ENCODE assay signal across 24 cellular contexts in the genomic region with DNA sequence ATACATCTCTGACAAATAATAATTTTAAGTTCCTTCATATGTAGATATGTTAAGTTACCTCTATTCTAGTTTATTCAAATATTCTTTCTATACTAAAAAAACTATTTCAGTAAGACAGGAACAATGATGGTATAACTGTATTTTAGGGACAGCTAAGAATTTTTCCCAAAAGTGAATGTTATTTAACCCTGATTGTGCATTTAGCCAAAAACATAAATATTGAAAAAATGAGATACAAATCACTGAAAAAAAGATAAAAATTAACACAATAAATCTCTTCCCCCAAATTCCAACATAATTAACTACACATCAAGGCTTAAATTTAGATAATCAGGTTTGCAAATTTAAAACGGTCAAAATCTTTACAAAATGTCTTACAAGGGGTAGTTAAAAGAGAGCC. TPM values are rescaled to one million over a fixed set of nuclear protein-coding genes. Genes with fewer than 3 reads are reported as not detected.
DNase-seq lines count a peak whose midpoint lies in the region; ATAC-seq and TF ChIP-seq lines count a peak whose summit lies in the region.
"Had no signal": no experiment of that assay in that cellular context is flagged by ENCODE, and none has a peak within 500 bp of the region (broad histone marks: within the 10 kb centered on the region; RNA-seq: fewer than 3 reads in every experiment).

No MANE protein-coding gene starts in this region.

- H3K4me3 Mint-ChIP-seq in MCF 10A (ENCODE audit: unreplicated experiment) (peak overlapping the region; percentile 44), glutamatergic neuron (ENCODE audit: unreplicated experiment) (peak overlapping the region; percentile 67)
- H3K4me3 Mint-ChIP-seq: activated CD4-positive, alpha-beta T cell treated with anti-CD3 and anti-CD28 coated beads, Interleukin-2, amount 10 ng/mL, durations not matched to agents 24 days and 14 days; activated T-helper 17 cell treated with anti-CD3 and anti-CD28 coated beads, Interleukin-2, amount 50 U/mL, for 72 hours had no signal

- H3K36me3 ChIP-seq in breast epithelium (no peaks in the 10 kb centered on the region), adipocyte (ENCODE audit: control insufficient read depth, insufficient read depth, low read length, severe bottlenecking) (peaks cover 3% of the 10 kb centered on the region), adrenal gland (replicated peaks in 1 of 2) (no peaks in the 10 kb centered on the region)
- H3K36me3 ChIP-seq: cardiac muscle cell, right atrium auricular region, uterus had no signal

- H3K36me3 Mint-ChIP-seq in MCF 10A (ENCODE audit: insufficient read depth, unreplicated experiment) (peaks cover 10% of the 10 kb centered on the region), glutamatergic neuron (ENCODE audit: unreplicated experiment) (no peaks in the 10 kb centered on the region)

- H3K9me3 Mint-ChIP-seq in MCF 10A (ENCODE audit: unreplicated experiment): no peaks in the 10 kb centered on the region
- H3K9me3 Mint-ChIP-seq in glutamatergic neuron (ENCODE audit: unreplicated experiment): peaks cover 3% of the 10 kb centered on the region
- H3K9me3 Mint-ChIP-seq: activated CD4-positive, alpha-beta T cell treated with anti-CD3 and anti-CD28 coated beads, Interleukin-2, amount 10 ng/mL, durations not matched to agents 24 days and 14 days; activated T-helper 17 cell treated with anti-CD3 and anti-CD28 coated beads, Interleukin-2, amount 50 U/mL, for 72 hours had no signal

- WGBS in adrenal gland, 4 donors: 59 to 74% (median 63%) methylated on average over 1 of the region's 1 CpG

- H3K4me3 ChIP-seq in breast epithelium (no peak overlapping the region), adipocyte (ENCODE audit: low read length) (no peak overlapping the region), adrenal gland (no peak overlapping the region)
- H3K4me3 ChIP-seq: BLaER1 treated with 17β-estradiol and CSF1 and Interleukin-3, amounts not matched to agents 10 nM and 100 nM; cardiac muscle cell; right atrium auricular region; uterus had no signal

- TF ChIP-seq POLR2A in breast epithelium (IDR thresholded peaks at IDR 0.05) (no peak), adrenal gland (IDR thresholded peaks at IDR 0.05) (no peak)

- CTCF ChIA-PET in MCF 10A (lab: Yijun Ruan, JAX): interaction anchor here (0.8 kb wide), 1 partner anchor 9 kb away, joined by 3 read pairs; no protein-coding TSS in a partner anchor

- intact Hi-C loops in MCF 10A (cut with micrococcal nuclease): no loop called here
- intact Hi-C loops in breast epithelium (cut with DNase I; ENCODE audit: low total_unique reads): no loop called here
- intact Hi-C loops in adrenal gland (cut with DNase I): no loop called here

- BruUV-seq in MCF 10A (replicated peaks; lab: Mats Ljungman, UMichigan): no TSS peak

- in situ Hi-C loops in KBM-7 (cut with MboI; ENCODE audit: low pct_unique_long_range_greater_than_20kb, low sequenced_read_pairs): no loop called here

- peak overlapping the region; percentile 48 for H3K9ac ChIP-seq in adipocyte (ENCODE audit: low read length)
- H3K9ac ChIP-seq: KMS-11 had no signal

- H3K27me3 Mint-ChIP-seq in MCF 10A (ENCODE audit: insufficient read depth, unreplicated experiment) (no peaks in the 10 kb centered on the region), glutamatergic neuron (ENCODE audit: unreplicated experiment) (peaks cover 2% of the 10 kb centered on the region)
- H3K27me3 Mint-ChIP-seq: activated CD4-positive, alpha-beta T cell treated with anti-CD3 and anti-CD28 coated beads, Interleukin-2, amount 10 ng/mL, durations not matched to agents 24 days and 14 days had no signal

- H3K4me1 ChIP-seq in breast epithelium: no peaks in the 10 kb centered on the region
- H3K4me1 ChIP-seq in adipocyte (ENCODE audit: control insufficient read depth, insufficient read depth, low read length): peaks cover 89% of the 10 kb centered on the region
- H3K4me1 ChIP-seq in adrenal gland (replicated peaks in 1 of 2): peaks cover 4 to 98% of the 10 kb centered on the region in 2 donors

- peak overlapping the region; percentile 99 for H3K27ac Mint-ChIP-seq in MCF 10A (ENCODE audit: low read depth, unreplicated experiment)
- peak overlapping the region; percentile 62 for H3K27ac Mint-ChIP-seq in glutamatergic neuron (ENCODE audit: unreplicated experiment)
- H3K27ac Mint-ChIP-seq: activated CD4-positive, alpha-beta T cell treated with anti-CD3 and anti-CD28 coated beads, Interleukin-2, amount 10 ng/mL, durations not matched to agents 24 days and 14 days; activated T-helper 17 cell treated with anti-CD3 and anti-CD28 coated beads, Interleukin-2, amount 50 U/mL, for 72 hours had no signal

- ATAC-seq in HG03045 (IDR thresholded peaks at IDR 0.05; ENCODE audit: unreplicated experiment): no peak
- ATAC-seq: activated T-helper 17 cell treated with anti-CD3 and anti-CD28 coated beads, Interleukin-2, amount 50 U/mL, for 72 hours had no signal

- H3K9me3 ChIP-seq in breast epithelium (no peaks in the 10 kb centered on the region), adipocyte (ENCODE audit: control insufficient read depth, low read length) (no peaks in the 10 kb centered on the region), adrenal gland (replicated peaks in 1 of 3) (no peaks in the 10 kb centered on the region)
- H3K9me3 ChIP-seq: BLaER1 treated with 17β-estradiol and CSF1 and Interleukin-3, amounts not matched to agents 10 nM and 100 nM; right atrium auricular region; uterus had no signal

- H3K27me3 ChIP-seq in breast epithelium (peaks cover 0 to 3% of the 10 kb centered on the region in 2 donors), adipocyte (replicated peaks; ENCODE audit: control insufficient read depth, insufficient read depth, low read length) (no peaks in the 10 kb centered on the region), adrenal gland (no peaks in the 10 kb centered on the region)
- H3K27me3 ChIP-seq: BLaER1 treated with 17β-estradiol and CSF1 and Interleukin-3, amounts not matched to agents 10 nM and 100 nM; cardiac muscle cell; right atrium auricular region; uterus had no signal

- no peak for TF ChIP-seq CTCF in MCF 10A (IDR thresholded peaks at IDR 0.05; ENCODE audit: unreplicated experiment)
- TF ChIP-seq CTCF in breast epithelium (IDR thresholded peaks at IDR 0.05): no peak
- TF ChIP-seq CTCF in glutamatergic neuron (IDR thresholded peaks at IDR 0.05; ENCODE audit: partially characterized antibody, unreplicated experiment): no peak
- TF ChIP-seq CTCF in adrenal gland (IDR thresholded peaks at IDR 0.05): no peak

- H3K4me1 Mint-ChIP-seq in MCF 10A (ENCODE audit: insufficient read depth, unreplicated experiment) (peaks cover 22% of the 10 kb centered on the region), glutamatergic neuron (ENCODE audit: low read depth, unreplicated experiment) (peaks cover 26% of the 10 kb centered on the region)

- POLR2A ChIA-PET in MCF 10A (lab: Yijun Ruan, JAX): interaction anchor here (1.0 to 21.3 kb wide), 5 partner anchors 7 to 137 kb away, joined by 3 to 429 read pairs (median 68); a partner anchor contains a TSS

- DNase-seq in MCF 10A (ENCODE audit: unreplicated experiment): no peak
- DNase-seq in breast epithelium (ENCODE audit: low spot score in 2 of 2): no peak
- no peak for DNase-seq in adipocyte (ENCODE audit: low read depth)
- no peak for DNase-seq in glutamatergic neuron
- DNase-seq in adrenal gland: no peak
- DNase-seq in KBM-7: no peak
- no peak for DNase-seq in activated naive CD4-positive, alpha-beta T cell treated with anti-CD3 and anti-CD28 coated beads, Interleukin-2, amount 50 U/mL, for 16 hours
- DNase-seq: activated CD4-positive, alpha-beta T cell treated with anti-CD3 and anti-CD28 coated beads, Interleukin-2, amount 10 ng/mL, durations not matched to agents 24 days and 14 days; NCI-H1092; NCI-H2081 treated with DMSO at 0.1 percent for 48 hours; NCI-H510A treated with DMSO at 0.1 percent for 48 hours; RPMI8226; stimulated activated CD8-positive, alpha-beta memory T cell treated with anti-CD3 and anti-CD28 coated beads, Interleukin-4, amount 100 ng/mL, for 48 hours; substantia nigra; SW 1271; uterus had no signal

- H3K27ac ChIP-seq in breast epithelium: no peak overlapping the region
- H3K27ac ChIP-seq in adrenal gland: peak overlapping the region in 1 of 5 donors; percentile 4
- H3K27ac ChIP-seq: cardiac muscle cell, epithelial cell of prostate, KMS-11, right atrium auricular region had no signal

RNA-seq across cellular contexts. Expression of a gene that starts 58.1 kb away (rescaled TPM):
- 0.28 and 0.49 TPM in 2 replicates for total RNA-seq in MCF 10A (2022)
- 1 to 10 TPM; 1.6 to 2.6 (median 1.8) TPM for total RNA-seq in breast epithelium
- total RNA-seq in glutamatergic neuron (ENCODE audit: unreplicated experiment): 0.83 TPM
- 1 to 10 TPM in 1 of 8 donors, under 1 TPM in 6, not detected in 1; 0.14 to 2.2 (median 0.65) TPM for total RNA-seq in adrenal gland
- polyA plus RNA-seq in adrenal gland: under 1 TPM; 0.27 to 0.59 (median 0.40) TPM
- total RNA-seq: activated CD4-positive, alpha-beta T cell treated with anti-CD3 and anti-CD28 coated beads, Interleukin-2, amount 10 ng/mL, durations not matched to agents 24 days and 14 days; HT-29 had no signal
- polyA plus RNA-seq: cardiac muscle cell had no signal
